ENCODE assay signal across 37 cellular contexts in genomic region chr11:70843906-70844305, GRCh38.
"Had no signal": no experiment of that assay in that cellular context is flagged by ENCODE, and none has a peak within 500 bp of the region (broad histone marks: within the 10 kb centered on the region; RNA-seq: fewer than 3 reads in every experiment).

No MANE protein-coding gene starts in this region.

- H3K27ac ChIP-seq: adrenal gland, ascending aorta, body of pancreas, brain microvascular endothelial cell, breast epithelium, cardiac muscle cell had no signal

- DNase-seq: activated effector memory CD4-positive, alpha-beta T cell treated with anti-CD3 and anti-CD28 coated beads, Interleukin-2, amount 50 U/mL, for 16 hours; activated effector memory CD4-positive, alpha-beta T cell treated with Interleukin-2 at 50 U/mL for 16 hours; activated gamma-delta T cell; activated gamma-delta T cell treated with Interleukin-2 at 50 U/mL for 16 hours; activated naive CD4-positive, alpha-beta T cell; activated naive CD4-positive, alpha-beta T cell treated with anti-CD3 and anti-CD28 coated beads for 36 hours; activated naive CD4-positive, alpha-beta T cell treated with anti-CD3 and anti-CD28 coated beads, Interleukin-2, amount 10 ng/mL, durations not matched to agents 7 days and 5 days; activated naive CD4-positive, alpha-beta T cell treated with anti-CD3 and anti-CD28 coated beads, Interleukin-2, amount 50 U/mL, for 16 hours; activated naive CD4-positive, alpha-beta T cell treated with Interleukin-2 at 50 U/mL for 16 hours; activated naive CD8-positive, alpha-beta T cell treated with anti-CD3 and anti-CD28 coated beads for 36 hours; activated naive CD8-positive, alpha-beta T cell treated with anti-CD3 and anti-CD28 coated beads, Interleukin-2, amount 10 ng/mL, durations not matched to agents 7 days and 5 days; activated naive CD8-positive, alpha-beta T cell treated with anti-CD3 and anti-CD28 coated beads, Interleukin-2, amount 50 U/mL, for 24 hours; activated T-cell treated with anti-CD3 and anti-CD28 coated beads, Interleukin-2, amount 50 U/mL, for 1 hour; activated T-cell treated with anti-CD3 and anti-CD28 coated beads, Interleukin-2, amount 50 U/mL, for 24 hours; activated T-cell treated with anti-CD3 and anti-CD28 coated beads, Interleukin-2, amount 50 U/mL, for 4 hours; activated T-cell treated with anti-CD3 and anti-CD28 coated beads, Interleukin-2, amount 50 U/mL, for 48 hours; activated T-cell treated with anti-CD3 and anti-CD28 coated beads, Interleukin-2, amount 50 U/mL, for 72 hours; adrenal gland; amniotic stem cell; amygdala; anterior cingulate cortex; body of pancreas; brain microvascular endothelial cell; caudate nucleus; central memory CD4-positive, alpha-beta T cell; cerebellar nuclear complex had no signal

- H3K9me3 ChIP-seq: adrenal gland, ascending aorta, body of pancreas, breast epithelium had no signal

- H3K9me3 Mint-ChIP-seq: activated naive CD4-positive, alpha-beta T cell treated with anti-CD3 and anti-CD28 coated beads for 36 hours; activated naive CD4-positive, alpha-beta T cell treated with anti-CD3 and anti-CD28 coated beads, Interleukin-2, amount 10 ng/mL, durations not matched to agents 7 days and 5 days; activated naive CD4-positive, alpha-beta T cell treated with anti-CD3 and anti-CD28 coated beads, Interleukin-2, amount 50 U/mL, for 24 hours; activated naive CD4-positive, alpha-beta T cell treated with anti-CD3 and anti-CD28 coated beads, Interleukin-2, amount 50 U/mL, for 72 hours; activated naive CD8-positive, alpha-beta T cell treated with anti-CD3 and anti-CD28 coated beads for 36 hours; activated naive CD8-positive, alpha-beta T cell treated with anti-CD3 and anti-CD28 coated beads, Interleukin-2, amount 10 ng/mL, durations not matched to agents 7 days and 5 days; activated naive CD8-positive, alpha-beta T cell treated with anti-CD3 and anti-CD28 coated beads, Interleukin-2, amount 50 U/mL, for 24 hours; activated T-cell treated with anti-CD3 and anti-CD28 coated beads, Interleukin-2, amount 50 U/mL, for 24 hours; activated T-cell treated with anti-CD3 and anti-CD28 coated beads, Interleukin-2, amount 50 U/mL, for 4 hours; activated T-cell treated with anti-CD3 and anti-CD28 coated beads, Interleukin-2, amount 50 U/mL, for 72 hours; activated T-helper 1 cell treated with anti-CD3 and anti-CD28 coated beads, Interleukin-12 subunit alpha, Interleukin-12 subunit beta, Interleukin-2, Interleukin-4 antibody, amounts not matched to agents 30 ng/mL and 10 ng/mL and 1 ng/mL, durations not matched to agents 14 hours and 24 hours and 36 hours; activated T-helper 17 cell treated with anti-CD3 and anti-CD28 coated beads, Interleukin-2, amount 50 U/mL, for 72 hours; activated T-helper 2 cell treated with anti-CD3 and anti-CD28 coated beads, Interferon-gamma antibody, Interleukin-2, Interleukin-4, amounts not matched to agents 10 μg/mL and 5 μg/mL and 100 μg/mL, durations not matched to agents 14 hours and 24 hours and 36 hours; central memory CD8-positive, alpha-beta T cell had no signal

- H3K4me1 Mint-ChIP-seq: activated naive CD4-positive, alpha-beta T cell treated with anti-CD3 and anti-CD28 coated beads, Interleukin-2, amount 10 ng/mL, durations not matched to agents 7 days and 5 days; activated naive CD4-positive, alpha-beta T cell treated with anti-CD3 and anti-CD28 coated beads, Interleukin-2, amount 50 U/mL, for 24 hours; activated naive CD8-positive, alpha-beta T cell treated with anti-CD3 and anti-CD28 coated beads for 36 hours; activated naive CD8-positive, alpha-beta T cell treated with anti-CD3 and anti-CD28 coated beads, Interleukin-2, amount 10 ng/mL, durations not matched to agents 7 days and 5 days; activated naive CD8-positive, alpha-beta T cell treated with anti-CD3 and anti-CD28 coated beads, Interleukin-2, amount 50 U/mL, for 24 hours; activated T-helper 17 cell treated with anti-CD3 and anti-CD28 coated beads, Interleukin-2, amount 50 U/mL, for 72 hours; central memory CD8-positive, alpha-beta T cell had no signal

- H3K4me1 ChIP-seq: adrenal gland, ascending aorta, body of pancreas, breast epithelium had no signal

- H3K27me3 Mint-ChIP-seq: activated naive CD4-positive, alpha-beta T cell treated with anti-CD3 and anti-CD28 coated beads, Interleukin-2, amount 10 ng/mL, durations not matched to agents 7 days and 5 days; activated naive CD8-positive, alpha-beta T cell treated with anti-CD3 and anti-CD28 coated beads, Interleukin-2, amount 10 ng/mL, durations not matched to agents 7 days and 5 days; activated naive CD8-positive, alpha-beta T cell treated with anti-CD3 and anti-CD28 coated beads, Interleukin-2, amount 50 U/mL, for 24 hours; activated T-helper 17 cell treated with anti-CD3 and anti-CD28 coated beads, Interleukin-2, amount 50 U/mL, for 72 hours; brain had no signal

- H3K27ac Mint-ChIP-seq: activated naive CD4-positive, alpha-beta T cell treated with anti-CD3 and anti-CD28 coated beads for 36 hours; activated naive CD4-positive, alpha-beta T cell treated with anti-CD3 and anti-CD28 coated beads, Interleukin-2, amount 10 ng/mL, durations not matched to agents 7 days and 5 days; activated naive CD4-positive, alpha-beta T cell treated with anti-CD3 and anti-CD28 coated beads, Interleukin-2, amount 50 U/mL, for 24 hours; activated naive CD4-positive, alpha-beta T cell treated with anti-CD3 and anti-CD28 coated beads, Interleukin-2, amount 50 U/mL, for 72 hours; activated naive CD8-positive, alpha-beta T cell; activated naive CD8-positive, alpha-beta T cell treated with anti-CD3 and anti-CD28 coated beads for 36 hours; activated naive CD8-positive, alpha-beta T cell treated with anti-CD3 and anti-CD28 coated beads, Interleukin-2, amount 10 ng/mL, durations not matched to agents 7 days and 5 days; activated naive CD8-positive, alpha-beta T cell treated with anti-CD3 and anti-CD28 coated beads, Interleukin-2, amount 50 U/mL, for 24 hours; activated T-cell treated with anti-CD3 and anti-CD28 coated beads, Interleukin-2, amount 50 U/mL, for 24 hours; activated T-cell treated with anti-CD3 and anti-CD28 coated beads, Interleukin-2, amount 50 U/mL, for 72 hours; activated T-helper 1 cell treated with anti-CD3 and anti-CD28 coated beads, Interleukin-12 subunit alpha, Interleukin-12 subunit beta, Interleukin-2, Interleukin-4 antibody, amounts not matched to agents 30 ng/mL and 10 ng/mL and 1 ng/mL, durations not matched to agents 14 hours and 24 hours and 36 hours; activated T-helper 17 cell treated with anti-CD3 and anti-CD28 coated beads, Interleukin-2, amount 50 U/mL, for 72 hours; activated T-helper 2 cell treated with anti-CD3 and anti-CD28 coated beads, Interferon-gamma antibody, Interleukin-2, Interleukin-4, amounts not matched to agents 10 μg/mL and 5 μg/mL and 100 μg/mL, durations not matched to agents 14 hours and 24 hours and 36 hours had no signal

- H3K36me3 Mint-ChIP-seq: activated naive CD4-positive, alpha-beta T cell treated with anti-CD3 and anti-CD28 coated beads, Interleukin-2, amount 10 ng/mL, durations not matched to agents 7 days and 5 days; activated naive CD4-positive, alpha-beta T cell treated with anti-CD3 and anti-CD28 coated beads, Interleukin-2, amount 50 U/mL, for 24 hours; activated naive CD4-positive, alpha-beta T cell treated with anti-CD3 and anti-CD28 coated beads, Interleukin-2, amount 50 U/mL, for 72 hours; activated naive CD8-positive, alpha-beta T cell; activated naive CD8-positive, alpha-beta T cell treated with anti-CD3 and anti-CD28 coated beads for 36 hours; activated naive CD8-positive, alpha-beta T cell treated with anti-CD3 and anti-CD28 coated beads, Interleukin-2, amount 10 ng/mL, durations not matched to agents 7 days and 5 days; brain had no signal

- H3K27me3 ChIP-seq: adrenal gland, ascending aorta, body of pancreas, brain microvascular endothelial cell, breast epithelium, cardiac muscle cell had no signal

- H3K4me3 ChIP-seq: adrenal gland, ascending aorta, body of pancreas, breast epithelium, cardiac muscle cell had no signal

- H3K36me3 ChIP-seq: adrenal gland, ascending aorta, brain microvascular endothelial cell, breast epithelium, cardiac muscle cell had no signal

- H3K4me3 Mint-ChIP-seq: activated naive CD4-positive, alpha-beta T cell treated with anti-CD3 and anti-CD28 coated beads for 36 hours; activated naive CD4-positive, alpha-beta T cell treated with anti-CD3 and anti-CD28 coated beads, Interleukin-2, amount 10 ng/mL, durations not matched to agents 7 days and 5 days; activated naive CD4-positive, alpha-beta T cell treated with anti-CD3 and anti-CD28 coated beads, Interleukin-2, amount 50 U/mL, for 24 hours; activated naive CD8-positive, alpha-beta T cell; activated naive CD8-positive, alpha-beta T cell treated with anti-CD3 and anti-CD28 coated beads for 36 hours; activated naive CD8-positive, alpha-beta T cell treated with anti-CD3 and anti-CD28 coated beads, Interleukin-2, amount 10 ng/mL, durations not matched to agents 7 days and 5 days; activated naive CD8-positive, alpha-beta T cell treated with anti-CD3 and anti-CD28 coated beads, Interleukin-2, amount 50 U/mL, for 24 hours; activated T-cell treated with anti-CD3 and anti-CD28 coated beads, Interleukin-2, amount 50 U/mL, for 24 hours; activated T-cell treated with anti-CD3 and anti-CD28 coated beads, Interleukin-2, amount 50 U/mL, for 4 hours; activated T-cell treated with anti-CD3 and anti-CD28 coated beads, Interleukin-2, amount 50 U/mL, for 72 hours; activated T-helper 1 cell treated with anti-CD3 and anti-CD28 coated beads, Interleukin-12 subunit alpha, Interleukin-12 subunit beta, Interleukin-2, Interleukin-4 antibody, amounts not matched to agents 30 ng/mL and 10 ng/mL and 1 ng/mL, durations not matched to agents 14 hours and 24 hours and 36 hours; activated T-helper 17 cell treated with anti-CD3 and anti-CD28 coated beads, Interleukin-2, amount 50 U/mL, for 72 hours; brain; central memory CD8-positive, alpha-beta T cell had no signal
